Comparison of ENCODE assay signal across 8 cellular contexts in the genomic region with DNA sequence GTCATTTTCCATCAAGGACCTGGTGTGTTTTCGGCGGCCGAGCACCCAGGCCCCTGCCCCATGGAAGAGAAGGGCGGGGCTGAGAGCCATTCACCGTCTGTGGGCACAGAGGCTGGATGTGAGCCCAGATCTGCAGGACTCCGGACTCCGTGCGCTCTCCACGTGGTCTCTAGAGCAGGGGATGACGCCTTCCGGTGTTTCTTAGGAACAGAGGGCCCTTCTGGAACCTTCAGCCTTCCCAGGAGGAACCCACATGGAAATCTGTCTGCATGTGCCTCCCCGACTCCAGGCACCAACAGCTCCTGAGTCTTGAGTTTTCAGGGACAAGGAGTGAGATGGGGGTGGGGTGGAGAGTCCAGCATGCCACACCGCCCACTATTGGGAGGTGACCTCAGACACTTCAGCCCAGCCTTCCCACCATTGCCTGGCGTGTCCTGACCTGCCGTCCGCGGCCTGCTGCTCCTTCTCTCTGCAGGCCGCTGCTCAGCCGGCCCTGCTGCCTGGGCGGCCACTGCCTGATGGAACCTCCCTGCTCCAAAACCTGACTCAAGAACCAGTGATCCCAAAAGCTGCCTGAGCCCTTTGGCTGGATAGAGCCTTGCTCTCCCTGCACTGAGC. TPM values are rescaled to one million over a fixed set of nuclear protein-coding genes. Genes with fewer than 3 reads are reported as not detected.
DNase-seq lines count a peak whose midpoint lies in the region; ATAC-seq and TF ChIP-seq lines count a peak whose summit lies in the region.

No MANE protein-coding gene starts in this region.

- H3K36me3 ChIP-seq in IMR-90 (ENCODE audit: control insufficient read depth, insufficient read depth, low read length) (no peaks in the 10 kb centered on the region), breast epithelium (no peaks in the 10 kb centered on the region)

- H2BK15ac ChIP-seq in IMR-90 (ENCODE audit: low read depth, low read length), result peak overlapping the region; percentile 70; the same call in 1 of the 3 replicates

- peak overlapping the region; percentile 54 for H2AFZ ChIP-seq in IMR-90 (replicated peaks; ENCODE audit: low read length, poor library complexity)

- H3K27ac Mint-ChIP-seq in stimulated activated memory B cell treated with anti-CD40 and anti-IgM and Interleukin-4, amounts not matched to agents 10 μg/mL and 1 μg/mL and 100 μg/mL, for 72 hours, result no peak overlapping the region

- in situ Hi-C loops in IMR-90 (cut with MboI; ENCODE audit: low sequenced_read_pairs), result loop anchor here (5.0 kb wide), 1 partner anchor 157 kb away; no protein-coding TSS in a partner anchor

- peak overlapping the region in 1 of 2 experiments; percentile 22; a peak in 1 of 4 replicates for H4K8ac ChIP-seq in IMR-90 (ENCODE audit: low read depth in 2 of 2, low read length in 2 of 2)

- H3K79me1 ChIP-seq in IMR-90 (ENCODE audit: low read depth in 1 of 2, low read length in 2 of 2), result peaks cover 0 to 16% of the 10 kb centered on the region in 2 experiments; a peak in 3 of 4 replicates

- POLR2A ChIA-PET in IMR-90 (lab: Charles Lee; ENCODE audit: unreplicated experiment), result no interaction called here

- peak overlapping the region; percentile 66 for H4K91ac ChIP-seq in IMR-90 (ENCODE audit: insufficient read depth, low read depth, low read length)

- H3K9ac ChIP-seq in IMR-90 (ENCODE audit: low read depth, low read length), result no peak overlapping the region

- no peak for ATAC-seq in IMR-90 (ENCODE audit: low read depth)
- ATAC-seq in stimulated activated memory B cell treated with anti-CD40 and anti-IgM and Interleukin-4, amounts not matched to agents 10 μg/mL and 1 μg/mL and 100 μg/mL, for 72 hours, result no peak
- ATAC-seq in GM18511 (IDR thresholded peaks at IDR 0.05; ENCODE audit: unreplicated experiment), result no peak
- no peak for ATAC-seq in GM19035 (IDR thresholded peaks at IDR 0.05; ENCODE audit: unreplicated experiment)
- ATAC-seq in stimulated activated naive CD8-positive, alpha-beta T cell treated with anti-CD3 and anti-CD28 coated beads, Interleukin-15, Interleukin-2, amounts not matched to agents 100 U/mL and 50 U/mL, for 24 hours, result no peak

- no peak overlapping the region for H3K23ac ChIP-seq in IMR-90 (ENCODE audit: low read depth, low read length)

- H2BK20ac ChIP-seq in IMR-90 (ENCODE audit: low read depth, low read length), result 0 out of 2 replicates have a peak overlapping the region, but pooled peaks have one; percentile 35

- H3K9me3 Mint-ChIP-seq in stimulated activated memory B cell treated with anti-CD40 and anti-IgM and Interleukin-4, amounts not matched to agents 10 μg/mL and 1 μg/mL and 100 μg/mL, for 72 hours, result no peaks in the 10 kb centered on the region

- H3K18ac ChIP-seq in IMR-90 (ENCODE audit: low read depth, low read length), result no peak overlapping the region

- no peak for TF ChIP-seq POLR2A in IMR-90 (IDR thresholded peaks at IDR 0.05; ENCODE audit: low read depth, low read length)
- TF ChIP-seq POLR2A in breast epithelium (IDR thresholded peaks at IDR 0.05), result no peak

- no TSS peak for BruUV-seq in IMR-90 (replicated peaks; lab: Mats Ljungman, UMichigan)

- dilution Hi-C loops in IMR-90 (cut with HindIII; ENCODE audit: low sequenced_read_pairs, unreplicated experiment), result no loop called here

- no peak overlapping the region for H3K27ac ChIP-seq in IMR-90 (ENCODE audit: insufficient read depth, low read length)
- peak overlapping the region; percentile 96 to 99 for H3K27ac ChIP-seq in breast epithelium

- 96% methylated on average over 8 of the region's 20 CpGs; no CpG with 5 or more reads in 1 of the 2 experiments for WGBS in IMR-90 (ENCODE audit: extremely low coverage in 2 of 2, insufficient read length in 1 of 2), 2 experiments

- H2AK9ac ChIP-seq in IMR-90 (replicated peaks; ENCODE audit: low read depth, low read length, poor library complexity), result peak overlapping the region; percentile 47

- no peak overlapping the region for H3K14ac ChIP-seq in IMR-90 (replicated peaks; ENCODE audit: low read depth, low read length)

- no peak for TF ChIP-seq RAD21 in IMR-90 (IDR thresholded peaks at IDR 0.05; ENCODE audit: low read length)

- H3K27me3 ChIP-seq in IMR-90 (ENCODE audit: control insufficient read depth, insufficient read depth, low read length), result no peaks in the 10 kb centered on the region
- H3K27me3 ChIP-seq in breast epithelium, result no peaks in the 10 kb centered on the region

- H4K5ac ChIP-seq in IMR-90 (ENCODE audit: low read depth, low read length), result no peak overlapping the region; the same call in 1 of the 2 replicates

- peaks cover 16% of the 10 kb centered on the region for H3K4me1 Mint-ChIP-seq in stimulated activated memory B cell treated with anti-CD40 and anti-IgM and Interleukin-4, amounts not matched to agents 10 μg/mL and 1 μg/mL and 100 μg/mL, for 72 hours

- peak overlapping the region; percentile 72 for H3K4ac ChIP-seq in IMR-90 (ENCODE audit: low read depth, low read length)

- H3K9me1 ChIP-seq in IMR-90 (ENCODE audit: insufficient read depth, low read length), result peaks cover 9% of the 10 kb centered on the region; the same call in 1 of the 2 replicates

- no peak for TF ChIP-seq CTCF in IMR-90 (conservative IDR thresholded peaks at IDR 0.05; ENCODE audit: low read depth, low read length)
- no peak for TF ChIP-seq CTCF in breast epithelium (IDR thresholded peaks at IDR 0.05)

- no peak for DNase-seq in IMR-90
- DNase-seq in breast epithelium (ENCODE audit: low spot score in 2 of 2), result peak in 1 of 2 donors; percentile 86
- peak; percentile 65 for DNase-seq in kidney tubule cell (ENCODE audit: low spot score)
- no peak for DNase-seq in ureter (ENCODE audit: low spot score)
- DNase-seq in stimulated activated naive CD8-positive, alpha-beta T cell treated with anti-CD3 and anti-CD28 coated beads, Interleukin-15, Interleukin-2, amounts not matched to agents 100 U/mL and 50 U/mL, for 24 hours, result no peak

- H3K4me2 ChIP-seq in IMR-90 (ENCODE audit: low read depth, low read length), result no peak overlapping the region

- H3K9me3 ChIP-seq in IMR-90 (ENCODE audit: control insufficient read depth, insufficient read depth, low read length) (no peaks in the 10 kb centered on the region), breast epithelium (no peaks in the 10 kb centered on the region)

- H2AK5ac ChIP-seq in IMR-90 (ENCODE audit: low read depth, low read length), result peak overlapping the region; percentile 83

- H2BK5ac ChIP-seq in IMR-90 (ENCODE audit: low read depth, low read length, poor library complexity, severe bottlenecking), result no peak overlapping the region

- peak overlapping the region; percentile 75 for H3K4me3 Mint-ChIP-seq in stimulated activated memory B cell treated with anti-CD40 and anti-IgM and Interleukin-4, amounts not matched to agents 10 μg/mL and 1 μg/mL and 100 μg/mL, for 72 hours

- H3K36me3 Mint-ChIP-seq in stimulated activated memory B cell treated with anti-CD40 and anti-IgM and Interleukin-4, amounts not matched to agents 10 μg/mL and 1 μg/mL and 100 μg/mL, for 72 hours, result no peaks in the 10 kb centered on the region

- H4K20me1 ChIP-seq in IMR-90 (ENCODE audit: insufficient read depth, low read length), result peaks cover 20% of the 10 kb centered on the region

- no peak overlapping the region for H3K4me3 ChIP-seq in IMR-90 (ENCODE audit: insufficient read depth, low read depth, low read length)
- H3K4me3 ChIP-seq in breast epithelium, result peak overlapping the region in 1 of 3 donors; percentile 26

- CTCF ChIA-PET in IMR-90 (lab: Yijun Ruan, JAX), result interaction anchor here (0.7 to 2.4 kb wide), 2 partner anchors 14 to 153 kb away, joined by 3 to 9 read pairs; no protein-coding TSS in a partner anchor

- H2BK120ac ChIP-seq in IMR-90 (ENCODE audit: low read depth, low read length), result peak overlapping the region; percentile 6; the same call in 1 of the 2 replicates

- peaks cover 1% of the 10 kb centered on the region for H3K27me3 Mint-ChIP-seq in stimulated activated memory B cell treated with anti-CD40 and anti-IgM and Interleukin-4, amounts not matched to agents 10 μg/mL and 1 μg/mL and 100 μg/mL, for 72 hours

- no peak overlapping the region for H3K56ac ChIP-seq in IMR-90 (ENCODE audit: extremely low read depth, insufficient read depth, low read length)

- H3K4me1 ChIP-seq in IMR-90 (ENCODE audit: control insufficient read depth, insufficient read depth, low read length), result peaks cover 38% of the 10 kb centered on the region
- H3K4me1 ChIP-seq in breast epithelium, result peaks cover 12 to 14% of the 10 kb centered on the region in 2 donors

- intact Hi-C loops in IMR-90 (cut with micrococcal nuclease), result loop anchor here (10.0 kb wide), 1 partner anchor 259 kb away; a partner anchor contains a TSS
- intact Hi-C loops in breast epithelium (cut with DNase I; ENCODE audit: low total_unique reads), result loop anchor here (10.0 kb wide), 1 partner anchor 111 kb away; no protein-coding TSS in a partner anchor

TF ChIP-seq in IMR-90, 13 proteins besides CTCF, POLR2A, EP300 and RAD21 (continues in another document):
- no peak for TF ChIP-seq NFE2L2 (IDR thresholded peaks at IDR 0.05; ENCODE audit: low read depth, low read length)
- TF ChIP-seq MAZ (IDR thresholded peaks at IDR 0.05; ENCODE audit: borderline replicate concordance, low read depth, low read length), result no peak
- TF ChIP-seq, protein P1, sequence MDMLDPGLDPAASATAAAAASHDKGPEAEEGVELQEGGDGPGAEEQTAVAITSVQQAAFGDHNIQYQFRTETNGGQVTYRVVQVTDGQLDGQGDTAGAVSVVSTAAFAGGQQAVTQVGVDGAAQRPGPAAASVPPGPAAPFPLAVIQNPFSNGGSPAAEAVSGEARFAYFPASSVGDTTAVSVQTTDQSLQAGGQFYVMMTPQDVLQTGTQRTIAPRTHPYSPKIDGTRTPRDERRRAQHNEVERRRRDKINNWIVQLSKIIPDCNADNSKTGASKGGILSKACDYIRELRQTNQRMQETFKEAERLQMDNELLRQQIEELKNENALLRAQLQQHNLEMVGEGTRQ (IDR thresholded peaks at IDR 0.05; ENCODE audit: low read depth, low read length), result no peak
- TF ChIP-seq RFX5 (IDR thresholded peaks at IDR 0.05; ENCODE audit: low read depth, low read length), result no peak
- TF ChIP-seq BHLHE40 (IDR thresholded peaks at IDR 0.05; ENCODE audit: low read depth, low read length), result no peak
- TF ChIP-seq, protein P2, sequence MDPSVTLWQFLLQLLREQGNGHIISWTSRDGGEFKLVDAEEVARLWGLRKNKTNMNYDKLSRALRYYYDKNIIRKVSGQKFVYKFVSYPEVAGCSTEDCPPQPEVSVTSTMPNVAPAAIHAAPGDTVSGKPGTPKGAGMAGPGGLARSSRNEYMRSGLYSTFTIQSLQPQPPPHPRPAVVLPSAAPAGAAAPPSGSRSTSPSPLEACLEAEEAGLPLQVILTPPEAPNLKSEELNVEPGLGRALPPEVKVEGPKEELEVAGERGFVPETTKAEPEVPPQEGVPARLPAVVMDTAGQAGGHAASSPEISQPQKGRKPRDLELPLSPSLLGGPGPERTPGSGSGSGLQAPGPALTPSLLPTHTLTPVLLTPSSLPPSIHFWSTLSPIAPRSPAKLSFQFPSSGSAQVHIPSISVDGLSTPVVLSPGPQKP (IDR thresholded peaks at IDR 0.05; ENCODE audit: borderline replicate concordance, low read depth, low read length), result no peak

RNA-seq across cellular contexts. Expression of a gene that starts 2.4 kb away (rescaled TPM):
- total RNA-seq in IMR-90 (2012; rRNA removed) (7.5 and 8.1 TPM in 2 replicates), breast epithelium (10 to 100 TPM; 31.0 to 63.0 (median 31.5) TPM), ureter (173 TPM)
- polyA plus RNA-seq in IMR-90 (2012; rRNA removed), result 17.9 and 19.0 TPM in 2 replicates
- 7.8 and 17.6 TPM in 2 replicates for polyA plus RNA-seq in IMR-90 (2012; cell fraction: cytosol; rRNA removed)
- polyA plus RNA-seq in IMR-90 (2012; cell fraction: nucleus; rRNA removed; ENCODE audit: low replicate concordance), result 11.2 and 21.7 TPM in 2 replicates
